In genomic region chr19:50551034-50551712, GRCh38 we compare ENCODE assay signal across 14 cellular contexts. TPM values are rescaled to one million over a fixed set of nuclear protein-coding genes. Genes with fewer than 3 reads are reported as not detected.
DNase-seq lines count a peak whose midpoint lies in the region; ATAC-seq and TF ChIP-seq lines count a peak whose summit lies in the region.
"Had no signal": no experiment of that assay in that cellular context is flagged by ENCODE, and none has a peak within 500 bp of the region (broad histone marks: within the 10 kb centered on the region; RNA-seq: fewer than 3 reads in every experiment).

No MANE protein-coding gene starts in this region.

- no peak overlapping the region for H3K27ac Mint-ChIP-seq in neural crest cell (ENCODE audit: unreplicated experiment)
- H3K27ac Mint-ChIP-seq: activated CD4-positive, alpha-beta memory T cell treated with anti-CD3 and anti-CD28 coated beads, Interleukin-2, amount 10 ng/mL, durations not matched to agents 7 days and 5 days; dendritic cell treated with granulocyte-macrophage colony-stimulating factor and Interleukin-4, amounts not matched to agents 40 ng/mL and 50 ng/mL, for 4 days; memory B cell had no signal

- ATAC-seq in heart right ventricle (no peak), gastroesophageal sphincter (no peak)

- H3K4me1 ChIP-seq in heart right ventricle, result peaks cover 0 to 6% (median 2%) of the 10 kb centered on the region in 9 donors
- H3K4me1 ChIP-seq in gastroesophageal sphincter, result peaks cover 0 to 51% (median 4%) of the 10 kb centered on the region in 3 donors
- no peaks in the 10 kb centered on the region for H3K4me1 ChIP-seq in urinary bladder (ENCODE audit: insufficient read depth)

- H3K27me3 Mint-ChIP-seq in neural crest cell (ENCODE audit: low read depth), result no peaks in the 10 kb centered on the region

- DNase-seq in heart right ventricle (no peak), cardiac septum (ENCODE audit: low spot score) (no peak), neural crest cell (ENCODE audit: low read depth, low spot score) (no peak), pons (ENCODE audit: low spot score) (no peak), GM19240 (ENCODE audit: insufficient read length, low spot score) (no peak), NCI-H510A treated with DMSO at 0.1 percent for 48 hours (lab: John Stamatoyannopoulos, UW) (no peak)
- DNase-seq: activated CD4-positive, alpha-beta memory T cell treated with anti-CD3 and anti-CD28 coated beads, Interleukin-2, amount 10 ng/mL, durations not matched to agents 7 days and 5 days had no signal

- no peak overlapping the region for H3K27ac ChIP-seq in heart right ventricle
- peak overlapping the region in 3 of 4 donors; percentile 48 to 68 (median 57) for H3K27ac ChIP-seq in gastroesophageal sphincter
- H3K27ac ChIP-seq in urinary bladder (ENCODE audit: low read depth), result no peak overlapping the region
- H3K27ac ChIP-seq: SK-N-MC had no signal

- no peaks in the 10 kb centered on the region for H3K36me3 Mint-ChIP-seq in neural crest cell (ENCODE audit: low read depth)

- H3K27me3 ChIP-seq in heart right ventricle (peaks cover 0 to 90% (median 63%) of the 10 kb centered on the region in 7 donors), gastroesophageal sphincter (peaks cover 83% of the 10 kb centered on the region)

- no peak for TF ChIP-seq POLR2A in gastroesophageal sphincter (IDR thresholded peaks at IDR 0.05)

- H3K4me3 ChIP-seq in heart right ventricle (peak overlapping the region in 6 of 10 donors; percentile 3 to 34 (median 16)), gastroesophageal sphincter (peak overlapping the region; percentile 30 to 53), urinary bladder (ENCODE audit: low read depth, low read length) (peak overlapping the region; percentile 39)
- H3K4me3 ChIP-seq: SK-N-MC had no signal

- H3K4me1 Mint-ChIP-seq in neural crest cell, result peaks cover 33% of the 10 kb centered on the region

- no peaks in the 10 kb centered on the region for H3K9me3 ChIP-seq in heart right ventricle
- no peaks in the 10 kb centered on the region for H3K9me3 ChIP-seq in gastroesophageal sphincter

- TF ChIP-seq CTCF in heart right ventricle (IDR thresholded peaks at IDR 0.05) (no peak), gastroesophageal sphincter (IDR thresholded peaks at IDR 0.05) (no peak), neural crest cell (conservative IDR thresholded peaks at IDR 0.05) (no peak)

- no peak for TF ChIP-seq EP300 in gastroesophageal sphincter (IDR thresholded peaks at IDR 0.05)

- intact Hi-C loops in heart right ventricle (cut with DNase I) (no loop called here), cardiac septum (cut with DNase I) (loop anchor here (10.0 kb wide), 1 partner anchor 186 kb away; the partner anchor contains the start of gene NAPSA)

- peak overlapping the region; percentile 84 for H3K4me3 Mint-ChIP-seq in neural crest cell
- H3K4me3 Mint-ChIP-seq: activated CD4-positive, alpha-beta memory T cell treated with anti-CD3 and anti-CD28 coated beads, Interleukin-2, amount 10 ng/mL, durations not matched to agents 7 days and 5 days; dendritic cell treated with granulocyte-macrophage colony-stimulating factor and Interleukin-4, amounts not matched to agents 40 ng/mL and 50 ng/mL, for 4 days; memory B cell had no signal

- H3K9me3 Mint-ChIP-seq in neural crest cell, result no peaks in the 10 kb centered on the region
- H3K9me3 Mint-ChIP-seq: activated CD4-positive, alpha-beta memory T cell treated with anti-CD3 and anti-CD28 coated beads, Interleukin-2, amount 10 ng/mL, durations not matched to agents 7 days and 5 days; dendritic cell treated with granulocyte-macrophage colony-stimulating factor and Interleukin-4, amounts not matched to agents 40 ng/mL and 50 ng/mL, for 4 days; memory B cell had no signal

- no peaks in the 10 kb centered on the region for H3K36me3 ChIP-seq in heart right ventricle
- no peaks in the 10 kb centered on the region for H3K36me3 ChIP-seq in gastroesophageal sphincter
- no peaks in the 10 kb centered on the region for H3K36me3 ChIP-seq in urinary bladder (ENCODE audit: insufficient read depth)

- WGBS in heart right ventricle, 2 donors, result 19 to 20% methylated on average over 27 to 31 of the region's 31 CpGs
- 0 to 11% methylated on average over 8 of the region's 31 CpGs for whole genome bisulfite sequencing in gastroesophageal sphincter (ENCODE audit: low coverage in 1 of 2), 2 donors
- WGBS in urinary bladder, result 9% methylated on average over 31 of the region's 31 CpGs

RNA-seq across cellular contexts. Expression of gene LRRC4B, which starts 17.1 kb away (rescaled TPM):
- total RNA-seq in heart right ventricle, result 1 to 10 TPM in 2 of 10 donors, under 1 TPM in 8; 0.42 to 1.8 (median 0.68) TPM
- polyA plus RNA-seq in heart right ventricle, result 1 to 10 TPM; 1.9 to 3.0 TPM
- total RNA-seq in cardiac septum, result 0.81 TPM
- 1 to 10 TPM; 5.0 to 9.3 (median 7.6) TPM for total RNA-seq in gastroesophageal sphincter
- total RNA-seq in neural crest cell, result 42.5 and 50.2 TPM in 2 replicates
- 12.8 TPM for total RNA-seq in urinary bladder
- 14.5 TPM for polyA plus RNA-seq in urinary bladder
- total RNA-seq: activated CD4-positive, alpha-beta memory T cell treated with anti-CD3 and anti-CD28 coated beads, Interleukin-2, amount 10 ng/mL, durations not matched to agents 7 days and 5 days had no signal

RNA-seq across cellular contexts. Expression of gene ASPDH, which starts 37.5 kb away (rescaled TPM):
- total RNA-seq in heart right ventricle, result not detected
- not detected for polyA plus RNA-seq in heart right ventricle
- not detected for total RNA-seq in cardiac septum
- total RNA-seq in gastroesophageal sphincter, result not detected
- 1.2 TPM in 1 of 2 replicates, not detected in the other for total RNA-seq in neural crest cell
- total RNA-seq in urinary bladder, result not detected
- polyA plus RNA-seq in urinary bladder, result not detected
- total RNA-seq: activated CD4-positive, alpha-beta memory T cell treated with anti-CD3 and anti-CD28 coated beads, Interleukin-2, amount 10 ng/mL, durations not matched to agents 7 days and 5 days; NCI-H460; OCI-LY7 had no signal

RNA-seq across cellular contexts. Expression of gene JOSD2, which starts 40.2 kb away (rescaled TPM):
- total RNA-seq in heart right ventricle (10 to 100 TPM; 13.3 to 42.3 (median 25.2) TPM), cardiac septum (36.1 TPM), gastroesophageal sphincter (10 to 100 TPM; 16.1 to 39.8 (median 26.1) TPM), neural crest cell (10.9 and 13.5 TPM in 2 replicates), urinary bladder (10.5 TPM)
- polyA plus RNA-seq in heart right ventricle (10 to 100 TPM; 64.0 to 69.6 TPM), urinary bladder (73.6 TPM)

Comparison
In these comparisons a context has a peak if more than half of its experiments do, and no peak if none do; other contexts are left out.
1. H3K27ac ChIP-seq: peak in gastroesophageal sphincter (3 of 4); none in heart right ventricle (0 of 10) and urinary bladder (single experiment).
2. Peak in every context shown above with its lines, with median percentiles within 50 percentile points of each other: H3K4me3 ChIP-seq.